ENCODE assay signal across 19 cellular contexts in genomic region chr21:35586305-35586704, GRCh38.
A peak's percentile ranks its signal among the peaks of the same experiment; 100 is the strongest.
DNase-seq lines count a peak whose midpoint lies in the region; ATAC-seq and TF ChIP-seq lines count a peak whose summit lies in the region.
"Had no signal": no experiment of that assay in that cellular context is flagged by ENCODE, and none has a peak within 500 bp of the region (broad histone marks: within the 10 kb centered on the region; RNA-seq: fewer than 3 reads in every experiment).

No MANE protein-coding gene starts in this region.

- peaks cover 4% of the 10 kb centered on the region; the same call in 2 of the 3 replicates for H3K9me3 Mint-ChIP-seq in GM23338
- H3K9me3 Mint-ChIP-seq in endodermal cell: peaks cover 4% of the 10 kb centered on the region

- H3K9me3 ChIP-seq in endodermal cell (ENCODE audit: control insufficient read depth, low read length): no peaks in the 10 kb centered on the region
- no peaks in the 10 kb centered on the region for H3K9me3 ChIP-seq in effector memory CD4-positive, alpha-beta T cell (ENCODE audit: control insufficient read depth, low read length)
- H3K9me3 ChIP-seq: BE2C had no signal

- H3K27ac Mint-ChIP-seq in GM23338: peak overlapping the region; percentile 74; the same call in 1 of the 2 replicates
- peak overlapping the region; percentile 50 for H3K27ac Mint-ChIP-seq in endodermal cell

- H3K27me3 Mint-ChIP-seq in GM23338 (ENCODE audit: insufficient read depth, low read depth, poor library complexity) (no peaks in the 10 kb centered on the region), endodermal cell (ENCODE audit: insufficient read depth) (no peaks in the 10 kb centered on the region)

- no peak for TF ChIP-seq CTCF in GM23338 (conservative IDR thresholded peaks at IDR 0.05; ENCODE audit: low read depth in 2 of 2)
- TF ChIP-seq CTCF in endodermal cell (conservative IDR thresholded peaks at IDR 0.05): no peak

- H3K4me1 Mint-ChIP-seq in GM23338: peaks cover 31% of the 10 kb centered on the region
- H3K4me1 Mint-ChIP-seq in endodermal cell: peaks cover 16% of the 10 kb centered on the region

- no peaks in the 10 kb centered on the region for H3K36me3 ChIP-seq in GM23338 (ENCODE audit: insufficient read depth)
- H3K36me3 ChIP-seq in endodermal cell (ENCODE audit: control insufficient read depth, insufficient read depth, low read length): no peaks in the 10 kb centered on the region
- no peaks in the 10 kb centered on the region for H3K36me3 ChIP-seq in effector memory CD4-positive, alpha-beta T cell (ENCODE audit: control insufficient read depth, insufficient read depth, low read length)
- H3K36me3 ChIP-seq: BE2C had no signal

- H3K4me3 ChIP-seq in GM23338: no peak overlapping the region
- no peak overlapping the region for H3K4me3 ChIP-seq in endodermal cell (ENCODE audit: low read length)
- H3K4me3 ChIP-seq in effector memory CD4-positive, alpha-beta T cell (ENCODE audit: insufficient read depth, low read depth, low read length, poor library complexity, severe bottlenecking): no peak overlapping the region

- H3K4me3 Mint-ChIP-seq in GM23338 (no peak overlapping the region), endodermal cell (no peak overlapping the region)

- no peaks in the 10 kb centered on the region for H4K20me1 ChIP-seq in GM23338 (replicated peaks; ENCODE audit: insufficient read depth)

- no peaks in the 10 kb centered on the region for H3K79me2 ChIP-seq in GM23338 (replicated peaks; ENCODE audit: insufficient read depth)

- H3K9ac ChIP-seq in endodermal cell (ENCODE audit: extremely low read depth, low read length, poor library complexity, severe bottlenecking): no peak overlapping the region
- H3K9ac ChIP-seq: KMS-11 had no signal

- no peak for ATAC-seq in GM23338

- H3K36me3 Mint-ChIP-seq in GM23338 (ENCODE audit: low read depth) (no peaks in the 10 kb centered on the region), endodermal cell (ENCODE audit: low read depth) (no peaks in the 10 kb centered on the region)

- no peak overlapping the region for H2AFZ ChIP-seq in GM23338

- H3K27ac ChIP-seq in GM23338 (ENCODE audit: low read depth) (no peak overlapping the region), endodermal cell (ENCODE audit: low read depth, low read length) (no peak overlapping the region)
- no peak overlapping the region for H3K27ac ChIP-seq in effector memory CD4-positive, alpha-beta T cell (ENCODE audit: insufficient read depth, low read length, poor library complexity, severe bottlenecking)
- H3K27ac ChIP-seq: KMS-11 had no signal

- H3K4me1 ChIP-seq in GM23338 (ENCODE audit: insufficient read depth): peaks cover 19% of the 10 kb centered on the region
- H3K4me1 ChIP-seq in endodermal cell (ENCODE audit: control insufficient read depth, insufficient read depth, low read length): no peaks in the 10 kb centered on the region
- H3K4me1 ChIP-seq in effector memory CD4-positive, alpha-beta T cell (ENCODE audit: control insufficient read depth, insufficient read depth, low read length, poor library complexity, severe bottlenecking): no peaks in the 10 kb centered on the region
- H3K4me1 ChIP-seq: BE2C had no signal

- DNase-seq in GM23338 (ENCODE audit: low spot score): no peak
- peak; percentile 6 for DNase-seq in NCI-H146 (lab: John Stamatoyannopoulos, UW)
- no peak for DNase-seq in endodermal cell
- peak; percentile 15 for DNase-seq in mucosa of gallbladder (ENCODE audit: low spot score)
- DNase-seq in effector memory CD4-positive, alpha-beta T cell: no peak
- no peak for DNase-seq in SKM-1 treated with dmso at 0.1 percent for 144 hours (lab: John Stamatoyannopoulos, UW; ENCODE audit: unreplicated experiment)
- no peak for DNase-seq in stimulated activated CD4-positive, alpha-beta T cell treated with anti-CD3 and anti-CD28 coated beads, Interleukin-4, amount 100 ng/mL, for 1 hour
- DNase-seq: 8988T, ACHN, BE2C, Calu3, DMS79 treated with DMSO at 0.1 percent for 48 hours, GF-D8, MM.1S, NCI-H187, NCI-H524, RPMI8226, SHP77 had no signal

- 71 to 100% methylated on average over 3 to 4 of the region's 4 CpGs for WGBS in endodermal cell (ENCODE audit: insufficient coverage in 1 of 2, insufficient read length in 1 of 2), 2 experiments

- H3K27me3 ChIP-seq in GM23338 (ENCODE audit: insufficient read depth): no peaks in the 10 kb centered on the region
- H3K27me3 ChIP-seq in endodermal cell (ENCODE audit: control insufficient read depth, insufficient read depth, low read length, poor library complexity, severe bottlenecking): no peaks in the 10 kb centered on the region
- H3K27me3 ChIP-seq in effector memory CD4-positive, alpha-beta T cell (replicated peaks; ENCODE audit: control insufficient read depth, insufficient read depth, low read length, poor library complexity, severe bottlenecking): peaks cover 8% of the 10 kb centered on the region
- H3K27me3 ChIP-seq: BE2C had no signal

- 0 out of 2 replicates have a peak overlapping the region, but pooled peaks have one; percentile 31 for H3K4me2 ChIP-seq in GM23338
- H3K4me2 ChIP-seq: KMS-11 had no signal

- H3F3A ChIP-seq in GM23338 (replicated peaks; ENCODE audit: low read depth): no peaks in the 10 kb centered on the region

- H3K9me2 ChIP-seq in GM23338 (ENCODE audit: insufficient read depth): no peaks in the 10 kb centered on the region

TF ChIP-seq in GM23338, 12 proteins besides CTCF, POLR2A, EP300 and RAD21:
- TF ChIP-seq NANOG (IDR thresholded peaks at IDR 0.05; ENCODE audit: borderline replicate concordance) (no peak), ZNF331 (CRISPR knock-in tag; IDR thresholded peaks at IDR 0.05; ENCODE audit: low read depth) (no peak), JUNB (IDR thresholded peaks at IDR 0.05; ENCODE audit: unreplicated experiment) (no peak)
TF ChIP-seq in GM23338: peak in this region for 0.

Comparison
In these comparisons a context has a peak if more than half of its experiments do, and no peak if none do; other contexts are left out.
1. DNase-seq: peak in NCI-H146 (single experiment) and mucosa of gallbladder (single experiment); none in GM23338 (single experiment), endodermal cell (single experiment), effector memory CD4-positive, alpha-beta T cell (0 of 3), SKM-1 treated with dmso at 0.1 percent for 144 hours (single experiment) and stimulated activated CD4-positive, alpha-beta T cell treated with anti-CD3 and anti-CD28 coated beads, Interleukin-4, amount 100 ng/mL, for 1 hour (single experiment).